In the genomic region with DNA sequence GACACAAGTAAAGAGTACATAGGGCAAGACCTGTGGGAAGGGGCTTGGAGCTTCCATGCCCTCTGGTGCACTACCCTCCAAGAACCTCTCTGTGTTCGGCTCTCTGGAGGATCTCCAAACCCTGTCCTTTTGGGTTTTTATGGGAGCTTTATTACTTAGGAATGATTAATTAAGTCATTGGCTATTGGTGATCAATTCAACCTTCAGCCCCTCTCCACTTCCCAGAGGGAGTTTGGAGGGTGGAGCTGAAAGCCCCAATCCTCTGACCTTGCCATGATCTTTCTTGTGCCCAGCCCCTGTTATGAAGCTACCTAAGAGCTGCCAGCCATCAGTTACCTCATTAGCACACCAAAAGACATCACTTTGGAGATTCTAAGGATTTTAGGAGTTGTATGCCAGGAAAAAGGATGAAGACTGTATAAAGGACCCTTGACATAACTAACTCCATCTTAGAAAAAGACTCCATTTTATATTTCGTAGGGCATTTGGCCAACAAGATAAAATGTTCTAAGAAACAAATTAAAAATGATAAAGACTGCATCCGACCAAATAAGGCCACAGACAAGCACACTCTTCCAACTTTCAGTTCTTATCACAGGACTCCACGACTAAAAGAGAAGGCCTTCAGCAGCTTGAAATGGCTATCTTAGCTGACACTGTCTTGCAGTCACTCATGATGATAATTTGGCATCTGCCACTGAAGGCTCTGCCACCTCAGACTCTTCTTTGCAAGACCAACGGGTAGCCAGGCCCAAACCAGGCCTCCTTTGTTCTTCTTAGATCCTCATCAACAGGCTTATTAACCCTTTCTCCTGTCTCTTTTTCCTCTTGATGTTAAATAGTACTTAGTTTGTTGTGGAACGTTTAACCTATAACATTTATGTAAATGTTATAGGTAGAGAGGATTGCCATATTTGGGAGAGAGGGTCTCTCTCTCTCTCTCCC, we compare ENCODE assay signal across 6 cellular contexts. TPM values are rescaled to one million over a fixed set of nuclear protein-coding genes. Genes with fewer than 3 reads are reported as not detected.
"Had no signal": no experiment of that assay in that cellular context is flagged by ENCODE, and none has a peak within 500 bp of the region (broad histone marks: within the 10 kb centered on the region; RNA-seq: fewer than 3 reads in every experiment).

No MANE protein-coding gene starts in this region.

RNA-seq across cellular contexts. Expression of gene FCGR3A, which starts 8.2 kb away (rescaled TPM):
- total RNA-seq: activated CD4-positive, alpha-beta T cell treated with anti-CD3 and anti-CD28 coated beads for 36 hours; activated CD4-positive, alpha-beta T cell treated with anti-CD3 and anti-CD28 coated beads, Interleukin-2, amount 10 ng/mL, durations not matched to agents 7 days and 5 days; activated T-helper 2 cell treated with anti-CD3 and anti-CD28 coated beads, Interferon-gamma antibody, Interleukin-2, Interleukin-4, amounts not matched to agents 10 μg/mL and 5 μg/mL and 100 μg/mL, durations not matched to agents 14 hours and 24 hours and 36 hours; bronchial epithelial cell; cardiac muscle cell; chondrocyte had no signal
- polyA plus RNA-seq: cardiac muscle cell had no signal

RNA-seq across cellular contexts. Expression of gene HSPA6, which starts 33.4 kb away (rescaled TPM):
- total RNA-seq: cardiac muscle cell had no signal
- polyA plus RNA-seq: cardiac muscle cell had no signal

RNA-seq across cellular contexts. Expression of gene FCGR2A, which starts 52.5 kb away (rescaled TPM):
- total RNA-seq: activated CD4-positive, alpha-beta T cell treated with anti-CD3 and anti-CD28 coated beads for 36 hours; activated CD4-positive, alpha-beta T cell treated with anti-CD3 and anti-CD28 coated beads, Interleukin-2, amount 10 ng/mL, durations not matched to agents 7 days and 5 days; bronchial epithelial cell; cardiac muscle cell; chondrocyte had no signal
- polyA plus RNA-seq: cardiac muscle cell had no signal
